9 cellular contexts compared by ENCODE assay signal in the genomic region with DNA sequence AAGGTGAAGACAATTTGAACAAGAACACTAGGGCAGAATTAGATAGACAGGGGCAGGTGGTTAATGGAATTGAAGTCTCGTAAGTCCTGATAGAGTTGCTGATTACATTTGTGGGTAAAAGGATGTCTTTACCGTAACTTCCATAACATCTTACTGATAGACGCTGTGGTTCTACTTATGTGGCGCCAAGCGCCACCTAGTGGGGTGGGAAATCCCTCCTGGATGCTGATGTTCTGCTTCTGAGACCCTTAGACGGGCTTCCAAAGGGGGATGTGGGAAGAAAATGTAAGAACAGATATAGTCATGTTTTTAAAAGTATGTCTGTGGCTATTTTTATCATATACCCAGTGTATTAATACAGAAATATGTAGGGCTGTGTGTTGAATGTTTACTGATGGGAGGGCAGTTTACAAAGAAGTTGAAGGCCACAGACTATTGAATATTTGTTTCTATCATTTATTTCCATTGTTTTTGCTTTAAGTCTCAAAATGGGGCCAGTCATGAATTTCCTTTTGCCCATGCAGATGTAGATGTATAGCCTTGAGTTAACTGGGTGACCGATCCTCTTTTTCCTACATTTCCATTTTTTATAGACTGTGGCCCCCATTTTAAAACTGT. TPM values are rescaled to one million over a fixed set of nuclear protein-coding genes. Genes with fewer than 3 reads are reported as not detected.
A peak's percentile ranks its signal among the peaks of the same experiment; 100 is the strongest.
DNase-seq lines count a peak whose midpoint lies in the region; ATAC-seq, FAIRE-seq and TF ChIP-seq lines count a peak whose summit lies in the region.
"Had no signal": no experiment of that assay in that cellular context is flagged by ENCODE, and none has a peak within 500 bp of the region (broad histone marks: within the 10 kb centered on the region; RNA-seq: fewer than 3 reads in every experiment).

No MANE protein-coding gene starts in this region.

- H4K20me1 ChIP-seq in astrocyte (ENCODE audit: insufficient read depth, low read length) = no peaks in the 10 kb centered on the region

- no peak overlapping the region for H3K4me2 ChIP-seq in astrocyte (ENCODE audit: low read length)

- peak; percentile 96 for FAIRE-seq in GM19239 (lab: Jason Lieb, UNC)
- peak; percentile 78 for FAIRE-seq in astrocyte (lab: Jason Lieb, UNC)
- no peak for FAIRE-seq in kidney (lab: Jason Lieb, UNC)

- TF ChIP-seq CTCF in AG04450 (IDR thresholded peaks at IDR 0.05; ENCODE audit: low read depth, low read length) (peak; percentile 71), astrocyte (IDR thresholded peaks at IDR 0.05; ENCODE audit: insufficient read depth, low read depth, low read length) (peak; percentile 40), kidney (IDR thresholded peaks at IDR 0.05; ENCODE audit: borderline replicate concordance, extremely low read depth, insufficient read depth) (peak; percentile 32)

- intact Hi-C loops in kidney (cut with DNase I) = loop anchor here (10.0 kb wide), 1 partner anchor 79 kb away; no protein-coding TSS in a partner anchor

- H3K36me3 Mint-ChIP-seq in astrocyte (ENCODE audit: low read depth, unreplicated experiment) = no peaks in the 10 kb centered on the region

- H3K27me3 Mint-ChIP-seq in astrocyte (ENCODE audit: low read depth, unreplicated experiment) = peaks cover 4% of the 10 kb centered on the region

- H3K9me3 ChIP-seq in AG04450 (ENCODE audit: control insufficient read depth, insufficient read depth, low read length) = no peaks in the 10 kb centered on the region
- H3K9me3 ChIP-seq in astrocyte (ENCODE audit: insufficient read depth, low read depth, low read length) = no peaks in the 10 kb centered on the region
- no peaks in the 10 kb centered on the region for H3K9me3 ChIP-seq in kidney (ENCODE audit: control insufficient read depth in 1 of 2, low read length in 2 of 2)

- H3K9ac ChIP-seq in astrocyte (ENCODE audit: low read length) (no peak overlapping the region), kidney (ENCODE audit: low read length in 2 of 2) (no peak overlapping the region)

- no peak overlapping the region for H2AFZ ChIP-seq in astrocyte (ENCODE audit: low read depth, low read length)

- H3K27ac ChIP-seq in AG04450 (ENCODE audit: low read depth, low read length) (no peak overlapping the region), astrocyte (ENCODE audit: low read depth, low read length) (no peak overlapping the region), kidney (ENCODE audit: low read depth in 2 of 2, low read length in 2 of 2) (no peak overlapping the region)
- H3K27ac ChIP-seq: epithelial cell of prostate had no signal

- no peaks in the 10 kb centered on the region for H3K4me1 ChIP-seq in astrocyte (ENCODE audit: insufficient read depth, low read length)
- no peaks in the 10 kb centered on the region for H3K4me1 ChIP-seq in kidney (ENCODE audit: control insufficient read depth in 1 of 2, insufficient read depth in 1 of 2, low read depth in 1 of 2, low read length in 2 of 2)

- H3K27me3 ChIP-seq in AG04450 (ENCODE audit: control insufficient read depth, insufficient read depth, low read length) (no peaks in the 10 kb centered on the region), astrocyte (ENCODE audit: insufficient read depth, low read length) (no peaks in the 10 kb centered on the region)

- H3K4me1 Mint-ChIP-seq in astrocyte (ENCODE audit: low read depth, unreplicated experiment) = peaks cover 9% of the 10 kb centered on the region

- H3K27ac Mint-ChIP-seq in astrocyte (ENCODE audit: unreplicated experiment) = no peak overlapping the region

- no peak for ATAC-seq in GM21619 (IDR thresholded peaks at IDR 0.05; ENCODE audit: unreplicated experiment)

- no peak overlapping the region for H3K4me3 Mint-ChIP-seq in astrocyte (ENCODE audit: unreplicated experiment)

- no peaks in the 10 kb centered on the region for H3K79me2 ChIP-seq in astrocyte (ENCODE audit: insufficient read depth, low read length)

- H3K36me3 ChIP-seq in astrocyte (ENCODE audit: insufficient read depth, low read length) = no peaks in the 10 kb centered on the region
- H3K36me3 ChIP-seq in kidney (ENCODE audit: control insufficient read depth in 1 of 2, insufficient read depth in 2 of 2, low read length in 2 of 2) = no peaks in the 10 kb centered on the region

- DNase-seq in AG04450 (ENCODE audit: low read depth, low spot score) (peak; percentile 1), GM19239 (ENCODE audit: insufficient read length, low spot score) (no peak), SK-N-DZ (ENCODE audit: low spot score) (peak; percentile 31), astrocyte (ENCODE audit: low read depth) (no peak), kidney (no peak), GOT3 (lab: John Stamatoyannopoulos, UW) (no peak)
- peak; percentile 45 for DNase-seq in stimulated activated CD8-positive, alpha-beta memory T cell treated with anti-CD3 and anti-CD28 coated beads, Interleukin-4, amount 100 ng/mL, for 48 hours

- CTCF ChIA-PET in AG04450 (lab: Charles Lee) = interaction anchor here (1.3 to 8.8 kb wide), 3 partner anchors 9 to 80 kb away, joined by 3 to 79 read pairs (median 4); no protein-coding TSS in a partner anchor

- POLR2A ChIA-PET in AG04450 (lab: Yijun Ruan, JAX) = no interaction called here

- H3K4me3 ChIP-seq in AG04450 (ENCODE audit: low read depth, low read length) (no peak overlapping the region), astrocyte (ENCODE audit: insufficient read depth, low read depth, low read length) (no peak overlapping the region), kidney (ENCODE audit: low read length in 2 of 2) (no peak overlapping the region)

- no peaks in the 10 kb centered on the region for H3K9me3 Mint-ChIP-seq in astrocyte (ENCODE audit: unreplicated experiment)

RNA-seq across cellular contexts. Expression of a gene that starts 12.2 kb away (rescaled TPM):
- polyA plus RNA-seq in AG04450 (2011; rRNA removed) (not detected in 2 replicates), kidney (ENCODE audit: insufficient read depth, low read depth, low replicate concordance) (not detected)
- polyA minus RNA-seq in AG04450 (2011; rRNA and poly(A)+ RNA removed) = not detected in 2 replicates
- polyA plus RNA-seq in SK-N-DZ (2014; cell fraction: cytosol; rRNA removed) = not detected in 2 replicates
- not detected in 2 replicates for polyA plus RNA-seq in SK-N-DZ (2014; cell fraction: nucleus; rRNA removed)
- total RNA-seq in astrocyte (not detected in 2 replicates), kidney (3.1 TPM)

RNA-seq across cellular contexts. Expression of a gene that starts 27.3 kb away (rescaled TPM):
- not detected in 2 replicates for polyA plus RNA-seq in AG04450 (2011; rRNA removed)
- not detected in 2 replicates for polyA minus RNA-seq in AG04450 (2011; rRNA and poly(A)+ RNA removed)
- polyA plus RNA-seq in SK-N-DZ (2014; cell fraction: cytosol; rRNA removed) = not detected in 2 replicates
- polyA plus RNA-seq in SK-N-DZ (2014; cell fraction: nucleus; rRNA removed) = not detected in 2 replicates
- total RNA-seq in astrocyte = 0.07 TPM in 1 of 2 replicates, not detected in the other
- 1.7 TPM for total RNA-seq in kidney
- polyA plus RNA-seq in kidney (ENCODE audit: insufficient read depth, low read depth, low replicate concordance) = 0.52 TPM

Comparison
In these comparisons a context has a peak if more than half of its experiments do, and no peak if none do; other contexts are left out.
1. DNase-seq: peak in AG04450 (single experiment), SK-N-DZ (single experiment) and stimulated activated CD8-positive, alpha-beta memory T cell treated with anti-CD3 and anti-CD28 coated beads, Interleukin-4, amount 100 ng/mL, for 48 hours (single experiment); none in GM19239 (single experiment), astrocyte (single experiment), kidney (single experiment) and GOT3 (single experiment).
2. Peak in every context shown above with its lines, with median percentiles within 50 percentile points of each other: CTCF ChIP-seq.